Comparison of ENCODE assay signal across 2 cellular contexts in the genomic region with DNA sequence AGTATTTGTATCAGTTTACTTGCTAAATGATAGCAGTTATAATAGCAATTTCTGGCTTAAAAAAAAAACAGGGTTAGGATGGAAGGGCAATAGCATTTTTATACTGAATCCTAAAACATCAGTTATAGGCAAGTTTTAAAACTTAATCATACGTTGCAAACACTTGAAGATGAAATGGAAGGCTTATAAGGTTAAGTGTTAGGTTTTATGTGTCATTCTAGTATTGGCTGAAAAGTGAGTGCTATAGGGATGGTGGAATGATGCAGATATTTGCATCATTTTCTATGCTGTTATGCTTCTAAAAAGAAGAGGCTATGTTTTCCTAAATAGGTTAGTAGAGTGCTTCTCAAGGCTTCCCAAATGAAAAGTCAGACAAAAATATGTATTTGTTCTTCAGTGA.
TF ChIP-seq lines count a peak whose summit lies in the region.

No MANE protein-coding gene starts in this region.

TF ChIP-seq in WTC11, 78 proteins besides CTCF, POLR2A, EP300 and RAD21 (continued from another document):
- TF ChIP-seq, protein P1, sequence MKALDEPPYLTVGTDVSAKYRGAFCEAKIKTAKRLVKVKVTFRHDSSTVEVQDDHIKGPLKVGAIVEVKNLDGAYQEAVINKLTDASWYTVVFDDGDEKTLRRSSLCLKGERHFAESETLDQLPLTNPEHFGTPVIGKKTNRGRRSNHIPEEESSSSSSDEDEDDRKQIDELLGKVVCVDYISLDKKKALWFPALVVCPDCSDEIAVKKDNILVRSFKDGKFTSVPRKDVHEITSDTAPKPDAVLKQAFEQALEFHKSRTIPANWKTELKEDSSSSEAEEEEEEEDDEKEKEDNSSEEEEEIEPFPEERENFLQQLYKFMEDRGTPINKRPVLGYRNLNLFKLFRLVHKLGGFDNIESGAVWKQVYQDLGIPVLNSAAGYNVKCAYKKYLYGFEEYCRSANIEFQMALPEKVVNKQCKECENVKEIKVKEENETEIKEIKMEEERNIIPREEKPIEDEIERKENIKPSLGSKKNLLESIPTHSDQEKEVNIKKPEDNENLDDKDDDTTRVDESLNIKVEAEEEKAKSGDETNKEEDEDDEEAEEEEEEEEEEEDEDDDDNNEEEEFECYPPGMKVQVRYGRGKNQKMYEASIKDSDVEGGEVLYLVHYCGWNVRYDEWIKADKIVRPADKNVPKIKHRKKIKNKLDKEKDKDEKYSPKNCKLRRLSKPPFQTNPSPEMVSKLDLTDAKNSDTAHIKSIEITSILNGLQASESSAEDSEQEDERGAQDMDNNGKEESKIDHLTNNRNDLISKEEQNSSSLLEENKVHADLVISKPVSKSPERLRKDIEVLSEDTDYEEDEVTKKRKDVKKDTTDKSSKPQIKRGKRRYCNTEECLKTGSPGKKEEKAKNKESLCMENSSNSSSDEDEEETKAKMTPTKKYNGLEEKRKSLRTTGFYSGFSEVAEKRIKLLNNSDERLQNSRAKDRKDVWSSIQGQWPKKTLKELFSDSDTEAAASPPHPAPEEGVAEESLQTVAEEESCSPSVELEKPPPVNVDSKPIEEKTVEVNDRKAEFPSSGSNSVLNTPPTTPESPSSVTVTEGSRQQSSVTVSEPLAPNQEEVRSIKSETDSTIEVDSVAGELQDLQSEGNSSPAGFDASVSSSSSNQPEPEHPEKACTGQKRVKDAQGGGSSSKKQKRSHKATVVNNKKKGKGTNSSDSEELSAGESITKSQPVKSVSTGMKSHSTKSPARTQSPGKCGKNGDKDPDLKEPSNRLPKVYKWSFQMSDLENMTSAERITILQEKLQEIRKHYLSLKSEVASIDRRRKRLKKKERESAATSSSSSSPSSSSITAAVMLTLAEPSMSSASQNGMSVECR (CRISPR knock-in tag; IDR thresholded peaks at IDR 0.05; ENCODE audit: borderline replicate concordance): no peak
- TF ChIP-seq, protein P2, sequence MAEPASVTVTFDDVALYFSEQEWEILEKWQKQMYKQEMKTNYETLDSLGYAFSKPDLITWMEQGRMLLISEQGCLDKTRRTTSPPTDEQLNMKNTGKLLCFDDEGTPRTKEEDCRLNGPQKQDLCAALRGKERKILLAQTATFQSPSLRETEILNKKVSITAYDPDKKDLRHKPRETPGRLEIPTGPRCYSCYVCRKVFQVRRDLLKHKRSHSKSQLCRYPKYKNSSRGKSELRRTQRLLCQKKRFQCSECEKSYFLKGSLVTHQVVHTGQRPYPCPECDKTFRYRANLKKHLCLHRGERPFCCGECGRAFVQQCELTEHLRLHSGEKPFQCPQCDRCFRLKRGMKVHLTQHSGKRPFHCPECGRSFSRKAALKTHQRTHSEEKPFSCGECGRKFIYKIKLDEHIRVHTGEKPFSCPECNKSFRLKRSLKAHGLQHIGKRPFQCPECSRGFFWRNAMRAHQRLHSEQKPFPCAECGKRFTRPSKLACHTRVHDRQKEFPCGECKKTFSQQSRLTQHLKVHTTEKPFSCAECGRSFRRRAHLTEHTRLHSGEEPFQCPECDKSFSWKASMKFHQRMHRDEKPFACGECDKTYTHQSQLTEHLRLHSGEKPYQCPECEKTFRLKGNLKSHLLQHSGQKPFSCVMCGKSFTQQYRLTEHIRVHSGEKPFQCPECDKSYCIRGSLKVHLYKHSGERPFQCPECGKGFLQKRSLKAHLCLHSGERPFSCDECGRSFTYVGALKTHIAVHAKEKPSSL (CRISPR knock-in tag; conservative IDR thresholded peaks at IDR 0.05): no peak
- TF ChIP-seq ZNF121 (CRISPR knock-in tag; IDR thresholded peaks at IDR 0.05) (no peak), KAT7 (CRISPR knock-in tag; IDR thresholded peaks at IDR 0.05; ENCODE audit: borderline replicate concordance) (no peak)

TF ChIP-seq in H1, 55 proteins besides CTCF, POLR2A, EP300 and RAD21 (continued from another document):
- TF ChIP-seq, protein P3, sequence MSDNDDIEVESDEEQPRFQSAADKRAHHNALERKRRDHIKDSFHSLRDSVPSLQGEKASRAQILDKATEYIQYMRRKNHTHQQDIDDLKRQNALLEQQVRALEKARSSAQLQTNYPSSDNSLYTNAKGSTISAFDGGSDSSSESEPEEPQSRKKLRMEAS (IDR thresholded peaks at IDR 0.05): no peak
- TF ChIP-seq CREB1 (IDR thresholded peaks at IDR 0.05): no peak
- TF ChIP-seq RBBP5 (IDR thresholded peaks at IDR 0.05; ENCODE audit: borderline replicate concordance, low read depth, low read length): no peak
- no peak for TF ChIP-seq CTBP2 (IDR thresholded peaks at IDR 0.05; ENCODE audit: borderline replicate concordance, insufficient read depth, insufficient read length, low read length)
- TF ChIP-seq, protein P4, sequence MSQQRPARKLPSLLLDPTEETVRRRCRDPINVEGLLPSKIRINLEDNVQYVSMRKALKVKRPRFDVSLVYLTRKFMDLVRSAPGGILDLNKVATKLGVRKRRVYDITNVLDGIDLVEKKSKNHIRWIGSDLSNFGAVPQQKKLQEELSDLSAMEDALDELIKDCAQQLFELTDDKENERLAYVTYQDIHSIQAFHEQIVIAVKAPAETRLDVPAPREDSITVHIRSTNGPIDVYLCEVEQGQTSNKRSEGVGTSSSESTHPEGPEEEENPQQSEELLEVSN (IDR thresholded peaks at IDR 0.05): no peak
- no peak for TF ChIP-seq HDAC6 (IDR thresholded peaks at IDR 0.05; ENCODE audit: low read depth, low read length)
- TF ChIP-seq, protein P5, sequence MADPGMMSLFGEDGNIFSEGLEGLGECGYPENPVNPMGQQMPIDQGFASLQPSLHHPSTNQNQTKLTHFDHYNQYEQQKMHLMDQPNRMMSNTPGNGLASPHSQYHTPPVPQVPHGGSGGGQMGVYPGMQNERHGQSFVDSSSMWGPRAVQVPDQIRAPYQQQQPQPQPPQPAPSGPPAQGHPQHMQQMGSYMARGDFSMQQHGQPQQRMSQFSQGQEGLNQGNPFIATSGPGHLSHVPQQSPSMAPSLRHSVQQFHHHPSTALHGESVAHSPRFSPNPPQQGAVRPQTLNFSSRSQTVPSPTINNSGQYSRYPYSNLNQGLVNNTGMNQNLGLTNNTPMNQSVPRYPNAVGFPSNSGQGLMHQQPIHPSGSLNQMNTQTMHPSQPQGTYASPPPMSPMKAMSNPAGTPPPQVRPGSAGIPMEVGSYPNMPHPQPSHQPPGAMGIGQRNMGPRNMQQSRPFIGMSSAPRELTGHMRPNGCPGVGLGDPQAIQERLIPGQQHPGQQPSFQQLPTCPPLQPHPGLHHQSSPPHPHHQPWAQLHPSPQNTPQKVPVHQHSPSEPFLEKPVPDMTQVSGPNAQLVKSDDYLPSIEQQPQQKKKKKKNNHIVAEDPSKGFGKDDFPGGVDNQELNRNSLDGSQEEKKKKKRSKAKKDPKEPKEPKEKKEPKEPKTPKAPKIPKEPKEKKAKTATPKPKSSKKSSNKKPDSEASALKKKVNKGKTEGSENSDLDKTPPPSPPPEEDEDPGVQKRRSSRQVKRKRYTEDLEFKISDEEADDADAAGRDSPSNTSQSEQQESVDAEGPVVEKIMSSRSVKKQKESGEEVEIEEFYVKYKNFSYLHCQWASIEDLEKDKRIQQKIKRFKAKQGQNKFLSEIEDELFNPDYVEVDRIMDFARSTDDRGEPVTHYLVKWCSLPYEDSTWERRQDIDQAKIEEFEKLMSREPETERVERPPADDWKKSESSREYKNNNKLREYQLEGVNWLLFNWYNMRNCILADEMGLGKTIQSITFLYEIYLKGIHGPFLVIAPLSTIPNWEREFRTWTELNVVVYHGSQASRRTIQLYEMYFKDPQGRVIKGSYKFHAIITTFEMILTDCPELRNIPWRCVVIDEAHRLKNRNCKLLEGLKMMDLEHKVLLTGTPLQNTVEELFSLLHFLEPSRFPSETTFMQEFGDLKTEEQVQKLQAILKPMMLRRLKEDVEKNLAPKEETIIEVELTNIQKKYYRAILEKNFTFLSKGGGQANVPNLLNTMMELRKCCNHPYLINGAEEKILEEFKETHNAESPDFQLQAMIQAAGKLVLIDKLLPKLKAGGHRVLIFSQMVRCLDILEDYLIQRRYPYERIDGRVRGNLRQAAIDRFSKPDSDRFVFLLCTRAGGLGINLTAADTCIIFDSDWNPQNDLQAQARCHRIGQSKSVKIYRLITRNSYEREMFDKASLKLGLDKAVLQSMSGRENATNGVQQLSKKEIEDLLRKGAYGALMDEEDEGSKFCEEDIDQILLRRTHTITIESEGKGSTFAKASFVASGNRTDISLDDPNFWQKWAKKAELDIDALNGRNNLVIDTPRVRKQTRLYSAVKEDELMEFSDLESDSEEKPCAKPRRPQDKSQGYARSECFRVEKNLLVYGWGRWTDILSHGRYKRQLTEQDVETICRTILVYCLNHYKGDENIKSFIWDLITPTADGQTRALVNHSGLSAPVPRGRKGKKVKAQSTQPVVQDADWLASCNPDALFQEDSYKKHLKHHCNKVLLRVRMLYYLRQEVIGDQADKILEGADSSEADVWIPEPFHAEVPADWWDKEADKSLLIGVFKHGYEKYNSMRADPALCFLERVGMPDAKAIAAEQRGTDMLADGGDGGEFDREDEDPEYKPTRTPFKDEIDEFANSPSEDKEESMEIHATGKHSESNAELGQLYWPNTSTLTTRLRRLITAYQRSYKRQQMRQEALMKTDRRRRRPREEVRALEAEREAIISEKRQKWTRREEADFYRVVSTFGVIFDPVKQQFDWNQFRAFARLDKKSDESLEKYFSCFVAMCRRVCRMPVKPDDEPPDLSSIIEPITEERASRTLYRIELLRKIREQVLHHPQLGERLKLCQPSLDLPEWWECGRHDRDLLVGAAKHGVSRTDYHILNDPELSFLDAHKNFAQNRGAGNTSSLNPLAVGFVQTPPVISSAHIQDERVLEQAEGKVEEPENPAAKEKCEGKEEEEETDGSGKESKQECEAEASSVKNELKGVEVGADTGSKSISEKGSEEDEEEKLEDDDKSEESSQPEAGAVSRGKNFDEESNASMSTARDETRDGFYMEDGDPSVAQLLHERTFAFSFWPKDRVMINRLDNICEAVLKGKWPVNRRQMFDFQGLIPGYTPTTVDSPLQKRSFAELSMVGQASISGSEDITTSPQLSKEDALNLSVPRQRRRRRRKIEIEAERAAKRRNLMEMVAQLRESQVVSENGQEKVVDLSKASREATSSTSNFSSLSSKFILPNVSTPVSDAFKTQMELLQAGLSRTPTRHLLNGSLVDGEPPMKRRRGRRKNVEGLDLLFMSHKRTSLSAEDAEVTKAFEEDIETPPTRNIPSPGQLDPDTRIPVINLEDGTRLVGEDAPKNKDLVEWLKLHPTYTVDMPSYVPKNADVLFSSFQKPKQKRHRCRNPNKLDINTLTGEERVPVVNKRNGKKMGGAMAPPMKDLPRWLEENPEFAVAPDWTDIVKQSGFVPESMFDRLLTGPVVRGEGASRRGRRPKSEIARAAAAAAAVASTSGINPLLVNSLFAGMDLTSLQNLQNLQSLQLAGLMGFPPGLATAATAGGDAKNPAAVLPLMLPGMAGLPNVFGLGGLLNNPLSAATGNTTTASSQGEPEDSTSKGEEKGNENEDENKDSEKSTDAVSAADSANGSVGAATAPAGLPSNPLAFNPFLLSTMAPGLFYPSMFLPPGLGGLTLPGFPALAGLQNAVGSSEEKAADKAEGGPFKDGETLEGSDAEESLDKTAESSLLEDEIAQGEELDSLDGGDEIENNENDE (IDR thresholded peaks at IDR 0.05; ENCODE audit: insufficient replicate concordance, low read length): no peak
- no peak for TF ChIP-seq SP4 (IDR thresholded peaks at IDR 0.05; ENCODE audit: low read length)
- TF ChIP-seq GTF2F1 (IDR thresholded peaks at IDR 0.05; ENCODE audit: borderline replicate concordance, low read depth, low read length): no peak
- TF ChIP-seq RNF2 (IDR thresholded peaks at IDR 0.05; ENCODE audit: borderline replicate concordance, low read depth, low read length, missing control alignments, poor library complexity, severe bottlenecking): no peak
- no peak for TF ChIP-seq FOSL1 (IDR thresholded peaks at IDR 0.05; ENCODE audit: insufficient read depth, low read depth, low read length)
- no peak for TF ChIP-seq CHD2 (IDR thresholded peaks at IDR 0.05; ENCODE audit: low read length)
- TF ChIP-seq SIX5 (IDR thresholded peaks at IDR 0.05; ENCODE audit: low read depth, low read length): no peak
- no peak for TF ChIP-seq TAF1 (IDR thresholded peaks at IDR 0.05; ENCODE audit: low read depth, low read length)
- TF ChIP-seq BRCA1 (IDR thresholded peaks at IDR 0.05; ENCODE audit: low read depth, low read length): no peak
- TF ChIP-seq SRF (IDR thresholded peaks at IDR 0.05; ENCODE audit: low read depth, low read length): no peak
TF ChIP-seq in H1: peak in this region for 0.
